Comparison of ENCODE assay signal across 1 cellular context in the genomic region with DNA sequence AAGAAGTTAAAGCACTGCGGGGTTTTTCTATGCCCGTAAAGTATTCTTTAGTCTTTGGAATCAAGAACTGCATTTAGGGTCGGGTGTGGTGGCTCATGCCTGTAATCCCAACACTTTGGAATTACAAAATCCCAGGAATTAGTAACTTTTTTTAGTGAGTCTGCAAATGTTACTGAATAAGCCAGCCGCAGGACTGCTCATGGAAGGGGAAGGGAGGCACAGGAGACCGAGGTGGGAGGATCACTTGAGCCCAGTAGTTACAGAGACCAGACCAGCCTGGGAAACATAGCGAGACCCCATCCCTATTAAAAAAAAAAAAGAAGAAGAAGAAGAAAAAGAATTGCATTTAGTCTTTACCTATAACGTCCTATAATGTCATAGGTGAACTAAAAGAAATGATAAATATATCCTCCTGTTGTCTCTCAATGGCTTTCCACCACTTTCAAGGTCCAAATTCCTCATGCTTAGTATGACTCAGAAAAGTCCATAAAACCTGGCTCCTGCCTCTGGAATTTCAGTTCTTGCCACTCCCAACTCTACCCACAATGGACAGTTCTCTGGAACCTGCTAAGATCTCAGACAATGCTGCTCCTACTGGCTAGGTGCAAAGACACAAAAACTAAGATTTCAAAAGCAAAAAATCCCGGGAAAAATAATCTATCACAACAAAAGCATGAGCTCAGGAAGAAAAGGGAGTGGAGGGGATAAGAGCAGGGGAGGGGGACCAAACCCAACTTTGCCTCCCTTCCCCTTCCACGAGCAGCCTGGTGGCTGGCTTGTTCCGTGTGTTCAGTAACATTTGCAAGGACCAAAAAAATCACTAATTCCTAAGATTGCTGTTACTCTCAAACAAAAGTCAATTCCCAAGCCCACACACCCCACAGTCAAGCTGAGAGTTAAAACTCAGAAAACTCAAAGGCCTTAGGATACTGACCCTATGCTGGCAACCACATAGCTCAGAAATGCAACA.
TF ChIP-seq lines count a peak whose summit lies in the region.

No MANE protein-coding gene starts in this region.

TF ChIP-seq in K562, 482 proteins besides CTCF, POLR2A, EP300 and RAD21 (continued from another document):
- TF ChIP-seq GTF2B (IDR thresholded peaks at IDR 0.05; ENCODE audit: extremely low read depth, insufficient read length) (no peak), GATAD2A (IDR thresholded peaks at IDR 0.05) (no peak), HOXB6 (CRISPR knock-in tag; IDR thresholded peaks at IDR 0.05; ENCODE audit: borderline replicate concordance) (no peak), ZNF175 (CRISPR knock-in tag; IDR thresholded peaks at IDR 0.05; ENCODE audit: low read depth) (no peak), ARNT (IDR thresholded peaks at IDR 0.05) (no peak), ZNF717 (CRISPR knock-in tag; IDR thresholded peaks at IDR 0.05) (no peak)
- TF ChIP-seq, protein P1, sequence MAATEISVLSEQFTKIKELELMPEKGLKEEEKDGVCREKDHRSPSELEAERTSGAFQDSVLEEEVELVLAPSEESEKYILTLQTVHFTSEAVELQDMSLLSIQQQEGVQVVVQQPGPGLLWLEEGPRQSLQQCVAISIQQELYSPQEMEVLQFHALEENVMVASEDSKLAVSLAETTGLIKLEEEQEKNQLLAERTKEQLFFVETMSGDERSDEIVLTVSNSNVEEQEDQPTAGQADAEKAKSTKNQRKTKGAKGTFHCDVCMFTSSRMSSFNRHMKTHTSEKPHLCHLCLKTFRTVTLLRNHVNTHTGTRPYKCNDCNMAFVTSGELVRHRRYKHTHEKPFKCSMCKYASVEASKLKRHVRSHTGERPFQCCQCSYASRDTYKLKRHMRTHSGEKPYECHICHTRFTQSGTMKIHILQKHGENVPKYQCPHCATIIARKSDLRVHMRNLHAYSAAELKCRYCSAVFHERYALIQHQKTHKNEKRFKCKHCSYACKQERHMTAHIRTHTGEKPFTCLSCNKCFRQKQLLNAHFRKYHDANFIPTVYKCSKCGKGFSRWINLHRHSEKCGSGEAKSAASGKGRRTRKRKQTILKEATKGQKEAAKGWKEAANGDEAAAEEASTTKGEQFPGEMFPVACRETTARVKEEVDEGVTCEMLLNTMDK (IDR thresholded peaks at IDR 0.05; ENCODE audit: borderline replicate concordance, insufficient read depth, low read depth, low read length, poor library complexity, severe bottlenecking), result no peak
- TF ChIP-seq, protein P2, sequence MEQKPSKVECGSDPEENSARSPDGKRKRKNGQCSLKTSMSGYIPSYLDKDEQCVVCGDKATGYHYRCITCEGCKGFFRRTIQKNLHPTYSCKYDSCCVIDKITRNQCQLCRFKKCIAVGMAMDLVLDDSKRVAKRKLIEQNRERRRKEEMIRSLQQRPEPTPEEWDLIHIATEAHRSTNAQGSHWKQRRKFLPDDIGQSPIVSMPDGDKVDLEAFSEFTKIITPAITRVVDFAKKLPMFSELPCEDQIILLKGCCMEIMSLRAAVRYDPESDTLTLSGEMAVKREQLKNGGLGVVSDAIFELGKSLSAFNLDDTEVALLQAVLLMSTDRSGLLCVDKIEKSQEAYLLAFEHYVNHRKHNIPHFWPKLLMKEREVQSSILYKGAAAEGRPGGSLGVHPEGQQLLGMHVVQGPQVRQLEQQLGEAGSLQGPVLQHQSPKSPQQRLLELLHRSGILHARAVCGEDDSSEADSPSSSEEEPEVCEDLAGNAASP (IDR thresholded peaks at IDR 0.05), result no peak
TF ChIP-seq in K562: peak in this region for 0.
